In the genomic region with DNA sequence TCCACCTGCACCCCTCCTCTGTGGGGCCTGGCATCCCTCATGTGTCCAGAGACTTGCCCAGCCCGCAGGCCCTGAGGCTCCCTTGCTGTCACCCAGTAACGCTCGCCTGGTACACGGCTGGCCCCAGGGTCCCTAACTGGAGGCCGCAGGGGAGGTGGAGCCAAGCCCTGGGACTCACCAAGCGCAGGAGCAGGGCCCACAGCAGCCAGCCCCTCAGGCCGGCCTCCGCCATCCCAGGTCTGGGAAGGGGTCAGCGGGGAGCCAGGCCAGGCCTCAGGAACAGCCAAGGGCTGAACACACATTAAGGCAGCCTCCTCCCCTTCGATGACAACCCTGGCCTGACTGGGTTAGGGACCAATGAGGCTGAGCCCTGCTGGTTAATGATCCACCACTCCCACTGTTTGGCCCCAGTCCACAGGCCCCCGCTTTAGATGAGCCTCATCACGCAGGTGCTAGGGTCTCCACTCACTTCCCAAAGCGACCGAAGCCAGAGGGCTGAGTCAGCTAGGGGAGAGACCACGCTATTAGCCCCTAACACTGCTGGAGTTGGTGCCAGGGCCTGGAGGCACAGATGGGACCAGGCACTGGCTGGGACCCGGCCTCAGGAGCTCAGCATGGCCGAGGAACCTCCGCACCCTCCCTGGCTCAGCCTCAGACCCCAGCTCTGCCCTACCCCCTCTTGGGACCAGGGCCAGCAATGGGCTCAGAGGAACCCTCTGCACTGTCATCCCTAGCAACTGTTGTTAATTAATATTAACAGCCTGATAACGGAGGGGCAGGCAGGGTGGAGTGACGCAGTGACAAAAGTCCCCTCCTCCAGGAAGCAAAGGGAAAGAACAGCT, we compare ENCODE assay signal across 1 cellular context.
TF ChIP-seq lines count a peak whose summit lies in the region.

A gene with protein sequence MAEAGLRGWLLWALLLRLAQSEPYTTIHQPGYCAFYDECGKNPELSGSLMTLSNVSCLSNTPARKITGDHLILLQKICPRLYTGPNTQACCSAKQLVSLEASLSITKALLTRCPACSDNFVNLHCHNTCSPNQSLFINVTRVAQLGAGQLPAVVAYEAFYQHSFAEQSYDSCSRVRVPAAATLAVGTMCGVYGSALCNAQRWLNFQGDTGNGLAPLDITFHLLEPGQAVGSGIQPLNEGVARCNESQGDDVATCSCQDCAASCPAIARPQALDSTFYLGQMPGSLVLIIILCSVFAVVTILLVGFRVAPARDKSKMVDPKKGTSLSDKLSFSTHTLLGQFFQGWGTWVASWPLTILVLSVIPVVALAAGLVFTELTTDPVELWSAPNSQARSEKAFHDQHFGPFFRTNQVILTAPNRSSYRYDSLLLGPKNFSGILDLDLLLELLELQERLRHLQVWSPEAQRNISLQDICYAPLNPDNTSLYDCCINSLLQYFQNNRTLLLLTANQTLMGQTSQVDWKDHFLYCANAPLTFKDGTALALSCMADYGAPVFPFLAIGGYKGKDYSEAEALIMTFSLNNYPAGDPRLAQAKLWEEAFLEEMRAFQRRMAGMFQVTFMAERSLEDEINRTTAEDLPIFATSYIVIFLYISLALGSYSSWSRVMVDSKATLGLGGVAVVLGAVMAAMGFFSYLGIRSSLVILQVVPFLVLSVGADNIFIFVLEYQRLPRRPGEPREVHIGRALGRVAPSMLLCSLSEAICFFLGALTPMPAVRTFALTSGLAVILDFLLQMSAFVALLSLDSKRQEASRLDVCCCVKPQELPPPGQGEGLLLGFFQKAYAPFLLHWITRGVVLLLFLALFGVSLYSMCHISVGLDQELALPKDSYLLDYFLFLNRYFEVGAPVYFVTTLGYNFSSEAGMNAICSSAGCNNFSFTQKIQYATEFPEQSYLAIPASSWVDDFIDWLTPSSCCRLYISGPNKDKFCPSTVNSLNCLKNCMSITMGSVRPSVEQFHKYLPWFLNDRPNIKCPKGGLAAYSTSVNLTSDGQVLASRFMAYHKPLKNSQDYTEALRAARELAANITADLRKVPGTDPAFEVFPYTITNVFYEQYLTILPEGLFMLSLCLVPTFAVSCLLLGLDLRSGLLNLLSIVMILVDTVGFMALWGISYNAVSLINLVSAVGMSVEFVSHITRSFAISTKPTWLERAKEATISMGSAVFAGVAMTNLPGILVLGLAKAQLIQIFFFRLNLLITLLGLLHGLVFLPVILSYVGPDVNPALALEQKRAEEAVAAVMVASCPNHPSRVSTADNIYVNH (N-terminal part only) (minus strand): TSS at position 303 of the 842 bp plus-strand sequence. CDS start 71 bp downstream, at position 232.

TF ChIP-seq in HepG2, 621 proteins besides CTCF, POLR2A, EP300 and RAD21 (continued from another document and continues in another):
- TF ChIP-seq, protein P1, sequence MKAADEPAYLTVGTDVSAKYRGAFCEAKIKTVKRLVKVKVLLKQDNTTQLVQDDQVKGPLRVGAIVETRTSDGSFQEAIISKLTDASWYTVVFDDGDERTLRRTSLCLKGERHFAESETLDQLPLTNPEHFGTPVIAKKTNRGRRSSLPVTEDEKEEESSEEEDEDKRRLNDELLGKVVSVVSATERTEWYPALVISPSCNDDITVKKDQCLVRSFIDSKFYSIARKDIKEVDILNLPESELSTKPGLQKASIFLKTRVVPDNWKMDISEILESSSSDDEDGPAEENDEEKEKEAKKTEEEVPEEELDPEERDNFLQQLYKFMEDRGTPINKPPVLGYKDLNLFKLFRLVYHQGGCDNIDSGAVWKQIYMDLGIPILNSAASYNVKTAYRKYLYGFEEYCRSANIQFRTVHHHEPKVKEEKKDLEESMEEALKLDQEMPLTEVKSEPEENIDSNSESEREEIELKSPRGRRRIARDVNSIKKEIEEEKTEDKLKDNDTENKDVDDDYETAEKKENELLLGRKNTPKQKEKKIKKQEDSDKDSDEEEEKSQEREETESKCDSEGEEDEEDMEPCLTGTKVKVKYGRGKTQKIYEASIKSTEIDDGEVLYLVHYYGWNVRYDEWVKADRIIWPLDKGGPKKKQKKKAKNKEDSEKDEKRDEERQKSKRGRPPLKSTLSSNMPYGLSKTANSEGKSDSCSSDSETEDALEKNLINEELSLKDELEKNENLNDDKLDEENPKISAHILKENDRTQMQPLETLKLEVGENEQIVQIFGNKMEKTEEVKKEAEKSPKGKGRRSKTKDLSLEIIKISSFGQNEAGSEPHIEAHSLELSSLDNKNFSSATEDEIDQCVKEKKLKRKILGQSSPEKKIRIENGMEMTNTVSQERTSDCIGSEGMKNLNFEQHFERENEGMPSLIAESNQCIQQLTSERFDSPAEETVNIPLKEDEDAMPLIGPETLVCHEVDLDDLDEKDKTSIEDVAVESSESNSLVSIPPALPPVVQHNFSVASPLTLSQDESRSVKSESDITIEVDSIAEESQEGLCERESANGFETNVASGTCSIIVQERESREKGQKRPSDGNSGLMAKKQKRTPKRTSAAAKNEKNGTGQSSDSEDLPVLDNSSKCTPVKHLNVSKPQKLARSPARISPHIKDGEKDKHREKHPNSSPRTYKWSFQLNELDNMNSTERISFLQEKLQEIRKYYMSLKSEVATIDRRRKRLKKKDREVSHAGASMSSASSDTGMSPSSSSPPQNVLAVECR (CRISPR knock-in tag; IDR thresholded peaks at IDR 0.05; ENCODE audit: borderline replicate concordance) = peak; percentile 80
- TF ChIP-seq NCOA1 (CRISPR knock-in tag; IDR thresholded peaks at IDR 0.05) (peak; percentile 45; the same call in 1 of the 2 replicates), ZNF343 (CRISPR knock-in tag; IDR thresholded peaks at IDR 0.05) (peak; percentile 76; the same call in 1 of the 2 replicates), GATA4 (IDR thresholded peaks at IDR 0.05; ENCODE audit: borderline replicate concordance, low read depth) (peak; percentile 65; the same call in 1 of the 2 replicates), IRX3 (CRISPR knock-in tag; IDR thresholded peaks at IDR 0.05; ENCODE audit: borderline replicate concordance, low read depth) (no peak), NR2F2 (IDR thresholded peaks at IDR 0.05; ENCODE audit: borderline replicate concordance, low read depth) (no peak; the same call in 1 of the 2 replicates), ZNF891 (CRISPR knock-in tag; IDR thresholded peaks at IDR 0.05) (no peak), HMG20A (CRISPR knock-in tag; IDR thresholded peaks at IDR 0.05; ENCODE audit: borderline replicate concordance) (no peak), ZNF282 (IDR thresholded peaks at IDR 0.05; ENCODE audit: partially characterized antibody) (no peak), NFE2L2 (IDR thresholded peaks at IDR 0.05; ENCODE audit: low read length) (no peak)
- TF ChIP-seq, protein P2, sequence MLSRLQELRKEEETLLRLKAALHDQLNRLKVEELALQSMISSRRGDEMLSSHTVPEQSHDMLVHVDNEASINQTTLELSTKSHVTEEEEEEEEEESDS (CRISPR knock-in tag; IDR thresholded peaks at IDR 0.05; ENCODE audit: borderline replicate concordance) = no peak
- TF ChIP-seq, protein P3, sequence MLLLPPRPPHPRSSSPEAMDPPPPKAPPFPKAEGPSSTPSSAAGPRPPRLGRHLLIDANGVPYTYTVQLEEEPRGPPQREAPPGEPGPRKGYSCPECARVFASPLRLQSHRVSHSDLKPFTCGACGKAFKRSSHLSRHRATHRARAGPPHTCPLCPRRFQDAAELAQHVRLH (CRISPR knock-in tag; IDR thresholded peaks at IDR 0.05; ENCODE audit: borderline replicate concordance, low read depth) = peak; percentile 84
- TF ChIP-seq, protein P4, sequence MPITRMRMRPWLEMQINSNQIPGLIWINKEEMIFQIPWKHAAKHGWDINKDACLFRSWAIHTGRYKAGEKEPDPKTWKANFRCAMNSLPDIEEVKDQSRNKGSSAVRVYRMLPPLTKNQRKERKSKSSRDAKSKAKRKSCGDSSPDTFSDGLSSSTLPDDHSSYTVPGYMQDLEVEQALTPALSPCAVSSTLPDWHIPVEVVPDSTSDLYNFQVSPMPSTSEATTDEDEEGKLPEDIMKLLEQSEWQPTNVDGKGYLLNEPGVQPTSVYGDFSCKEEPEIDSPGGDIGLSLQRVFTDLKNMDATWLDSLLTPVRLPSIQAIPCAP (CRISPR knock-in tag; IDR thresholded peaks at IDR 0.05; ENCODE audit: low read depth) = no peak
- TF ChIP-seq, protein P5, sequence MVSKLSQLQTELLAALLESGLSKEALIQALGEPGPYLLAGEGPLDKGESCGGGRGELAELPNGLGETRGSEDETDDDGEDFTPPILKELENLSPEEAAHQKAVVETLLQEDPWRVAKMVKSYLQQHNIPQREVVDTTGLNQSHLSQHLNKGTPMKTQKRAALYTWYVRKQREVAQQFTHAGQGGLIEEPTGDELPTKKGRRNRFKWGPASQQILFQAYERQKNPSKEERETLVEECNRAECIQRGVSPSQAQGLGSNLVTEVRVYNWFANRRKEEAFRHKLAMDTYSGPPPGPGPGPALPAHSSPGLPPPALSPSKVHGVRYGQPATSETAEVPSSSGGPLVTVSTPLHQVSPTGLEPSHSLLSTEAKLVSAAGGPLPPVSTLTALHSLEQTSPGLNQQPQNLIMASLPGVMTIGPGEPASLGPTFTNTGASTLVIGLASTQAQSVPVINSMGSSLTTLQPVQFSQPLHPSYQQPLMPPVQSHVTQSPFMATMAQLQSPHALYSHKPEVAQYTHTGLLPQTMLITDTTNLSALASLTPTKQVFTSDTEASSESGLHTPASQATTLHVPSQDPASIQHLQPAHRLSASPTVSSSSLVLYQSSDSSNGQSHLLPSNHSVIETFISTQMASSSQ (IDR thresholded peaks at IDR 0.05; ENCODE audit: low read depth) = peak; percentile 97
- TF ChIP-seq, protein P5 (CRISPR knock-in tag; IDR thresholded peaks at IDR 0.05; ENCODE audit: borderline replicate concordance) = peak; percentile 99
- TF ChIP-seq, protein P6, sequence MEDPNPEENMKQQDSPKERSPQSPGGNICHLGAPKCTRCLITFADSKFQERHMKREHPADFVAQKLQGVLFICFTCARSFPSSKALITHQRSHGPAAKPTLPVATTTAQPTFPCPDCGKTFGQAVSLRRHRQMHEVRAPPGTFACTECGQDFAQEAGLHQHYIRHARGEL (CRISPR knock-in tag; IDR thresholded peaks at IDR 0.05) = no peak
- TF ChIP-seq, protein P7, sequence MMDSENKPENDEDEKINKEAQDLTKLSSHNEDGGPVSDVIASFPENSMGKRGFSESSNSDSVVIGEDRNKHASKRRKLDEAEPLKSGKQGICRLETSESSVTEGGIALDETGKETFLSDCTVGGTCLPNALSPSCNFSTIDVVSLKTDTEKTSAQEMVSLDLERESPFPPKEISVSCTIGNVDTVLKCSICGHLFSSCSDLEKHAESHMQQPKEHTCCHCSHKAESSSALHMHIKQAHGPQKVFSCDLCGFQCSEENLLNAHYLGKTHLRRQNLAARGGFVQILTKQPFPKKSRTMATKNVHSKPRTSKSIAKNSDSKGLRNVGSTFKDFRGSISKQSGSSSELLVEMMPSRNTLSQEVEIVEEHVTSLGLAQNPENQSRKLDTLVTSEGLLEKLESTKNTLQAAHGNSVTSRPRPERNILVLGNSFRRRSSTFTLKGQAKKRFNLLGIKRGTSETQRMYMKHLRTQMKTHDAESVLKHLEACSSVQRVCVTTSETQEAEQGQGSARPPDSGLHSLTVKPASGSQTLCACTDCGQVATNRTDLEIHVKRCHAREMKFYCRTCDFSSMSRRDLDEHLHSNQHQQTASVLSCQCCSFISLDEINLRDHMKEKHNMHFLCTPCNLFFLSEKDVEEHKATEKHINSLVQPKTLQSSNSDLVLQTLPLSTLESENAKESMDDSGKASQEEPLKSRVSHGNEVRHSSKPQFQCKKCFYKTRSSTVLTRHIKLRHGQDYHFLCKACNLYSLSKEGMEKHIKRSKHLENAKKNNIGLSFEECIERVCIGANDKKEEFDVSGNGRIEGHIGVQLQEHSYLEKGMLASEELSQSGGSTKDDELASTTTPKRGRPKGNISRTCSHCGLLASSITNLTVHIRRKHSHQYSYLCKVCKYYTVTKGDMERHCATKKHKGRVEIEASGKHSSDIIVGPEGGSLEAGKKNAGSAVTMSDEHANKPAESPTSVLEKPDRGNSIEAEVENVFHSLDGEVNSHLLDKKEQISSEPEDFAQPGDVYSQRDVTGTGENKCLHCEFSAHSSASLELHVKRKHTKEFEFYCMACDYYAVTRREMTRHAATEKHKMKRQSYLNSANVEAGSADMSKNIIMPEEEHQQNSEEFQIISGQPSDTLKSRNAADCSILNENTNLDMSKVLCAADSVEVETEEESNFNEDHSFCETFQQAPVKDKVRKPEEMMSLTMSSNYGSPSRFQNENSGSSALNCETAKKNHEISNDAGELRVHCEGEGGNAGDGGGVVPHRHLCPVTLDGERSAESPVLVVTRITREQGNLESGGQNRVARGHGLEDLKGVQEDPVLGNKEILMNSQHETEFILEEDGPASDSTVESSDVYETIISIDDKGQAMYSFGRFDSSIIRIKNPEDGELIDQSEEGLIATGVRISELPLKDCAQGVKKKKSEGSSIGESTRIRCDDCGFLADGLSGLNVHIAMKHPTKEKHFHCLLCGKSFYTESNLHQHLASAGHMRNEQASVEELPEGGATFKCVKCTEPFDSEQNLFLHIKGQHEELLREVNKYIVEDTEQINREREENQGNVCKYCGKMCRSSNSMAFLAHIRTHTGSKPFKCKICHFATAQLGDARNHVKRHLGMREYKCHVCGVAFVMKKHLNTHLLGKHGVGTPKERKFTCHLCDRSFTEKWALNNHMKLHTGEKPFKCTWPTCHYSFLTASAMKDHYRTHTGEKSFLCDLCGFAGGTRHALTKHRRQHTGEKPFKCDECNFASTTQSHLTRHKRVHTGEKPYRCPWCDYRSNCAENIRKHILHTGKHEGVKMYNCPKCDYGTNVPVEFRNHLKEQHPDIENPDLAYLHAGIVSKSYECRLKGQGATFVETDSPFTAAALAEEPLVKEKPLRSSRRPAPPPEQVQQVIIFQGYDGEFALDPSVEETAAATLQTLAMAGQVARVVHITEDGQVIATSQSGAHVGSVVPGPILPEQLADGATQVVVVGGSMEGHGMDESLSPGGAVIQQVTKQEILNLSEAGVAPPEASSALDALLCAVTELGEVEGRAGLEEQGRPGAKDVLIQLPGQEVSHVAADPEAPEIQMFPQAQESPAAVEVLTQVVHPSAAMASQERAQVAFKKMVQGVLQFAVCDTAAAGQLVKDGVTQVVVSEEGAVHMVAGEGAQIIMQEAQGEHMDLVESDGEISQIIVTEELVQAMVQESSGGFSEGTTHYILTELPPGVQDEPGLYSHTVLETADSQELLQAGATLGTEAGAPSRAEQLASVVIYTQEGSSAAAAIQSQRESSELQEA (CRISPR knock-in tag; IDR thresholded peaks at IDR 0.05; ENCODE audit: not compliant biosample characterization) = peak; percentile 6
- TF ChIP-seq, protein P8, sequence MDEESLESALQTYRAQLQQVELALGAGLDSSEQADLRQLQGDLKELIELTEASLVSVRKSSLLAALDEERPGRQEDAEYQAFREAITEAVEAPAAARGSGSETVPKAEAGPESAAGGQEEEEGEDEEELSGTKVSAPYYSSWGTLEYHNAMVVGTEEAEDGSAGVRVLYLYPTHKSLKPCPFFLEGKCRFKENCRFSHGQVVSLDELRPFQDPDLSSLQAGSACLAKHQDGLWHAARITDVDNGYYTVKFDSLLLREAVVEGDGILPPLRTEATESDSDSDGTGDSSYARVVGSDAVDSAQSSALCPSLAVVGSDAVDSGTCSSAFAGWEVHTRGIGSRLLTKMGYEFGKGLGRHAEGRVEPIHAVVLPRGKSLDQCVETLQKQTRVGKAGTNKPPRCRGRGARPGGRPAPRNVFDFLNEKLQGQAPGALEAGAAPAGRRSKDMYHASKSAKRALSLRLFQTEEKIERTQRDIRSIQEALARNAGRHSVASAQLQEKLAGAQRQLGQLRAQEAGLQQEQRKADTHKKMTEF (CRISPR knock-in tag; IDR thresholded peaks at IDR 0.05) = peak; percentile 68
